8 cellular contexts compared by ENCODE assay signal in the genomic region with DNA sequence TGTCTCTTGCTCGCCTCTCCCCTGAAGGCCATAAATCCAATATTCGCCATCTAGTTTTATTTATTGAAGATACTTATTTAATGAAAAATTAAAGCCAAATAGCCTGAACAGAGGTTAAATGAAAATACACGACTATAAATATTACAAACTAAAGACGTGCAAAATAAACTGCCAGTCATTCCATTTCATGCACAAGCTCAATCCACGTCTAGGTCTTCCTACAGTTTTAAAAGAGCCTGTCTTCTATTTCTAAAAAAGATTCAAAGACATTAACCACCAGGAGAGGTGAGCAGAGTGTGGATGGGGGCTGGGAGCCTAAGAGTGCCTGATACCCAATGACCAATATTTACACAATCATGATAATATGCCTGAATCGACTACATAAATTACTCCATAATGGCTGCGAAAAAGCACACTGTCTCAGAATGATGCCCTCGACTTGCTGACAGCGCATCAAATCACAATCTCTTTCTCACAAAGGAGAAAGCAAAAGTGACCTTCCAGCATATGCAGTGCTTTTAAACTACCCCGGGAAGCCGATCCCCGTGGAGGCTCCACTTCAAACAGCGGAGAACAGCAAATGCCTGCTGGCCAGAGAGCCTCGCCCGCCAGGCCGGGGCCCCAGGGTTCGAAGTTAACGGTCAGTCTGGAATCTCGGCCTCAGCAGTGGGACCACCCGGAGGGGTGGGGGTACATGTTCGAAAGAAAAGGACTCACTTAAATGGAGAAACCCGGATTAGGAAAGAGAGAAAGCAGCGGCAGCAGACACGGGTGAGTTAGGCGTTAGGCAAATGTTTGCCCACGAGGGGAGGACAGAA. TPM values are rescaled to one million over a fixed set of nuclear protein-coding genes. Genes with fewer than 3 reads are reported as not detected.
A peak's percentile ranks its signal among the peaks of the same experiment; 100 is the strongest.
DNase-seq lines count a peak whose midpoint lies in the region.

No MANE protein-coding gene starts in this region.

- H3K4me3 ChIP-seq in skeletal muscle satellite cell (ENCODE audit: low read length) = peak overlapping the region; percentile 97

- H3K9me3 ChIP-seq in skeletal muscle satellite cell (replicated peaks; ENCODE audit: low read length) = no peaks in the 10 kb centered on the region

- H3K27me3 ChIP-seq in skeletal muscle satellite cell (ENCODE audit: control insufficient read depth, insufficient read depth, low read length) = no peaks in the 10 kb centered on the region

- DNase-seq in activated CD4-positive, CD25-positive, alpha-beta regulatory T cell treated with anti-CD3 and anti-CD28 coated beads, Interleukin-2, amount 50 U/mL, for 72 hours = peak; percentile 39
- no peak for DNase-seq in activated CD4-positive, CD25-positive, alpha-beta regulatory T cell (lab: John Stamatoyannopoulos, UW)
- DNase-seq in NCI-H2227 treated with DMSO at 0.1 percent for 48 hours (lab: John Stamatoyannopoulos, UW) (peak; percentile 24), astrocyte of the hippocampus (ENCODE audit: low read depth, low spot score) (peak; percentile 59), iPS-NIHi7 (ENCODE audit: extremely low spot score) (peak; percentile 45), NCI-H1930 (lab: John Stamatoyannopoulos, UW) (no peak), NCI-H2171 (lab: John Stamatoyannopoulos, UW) (no peak)

- peaks cover 19% of the 10 kb centered on the region for H3K4me1 ChIP-seq in skeletal muscle satellite cell (ENCODE audit: control insufficient read depth, insufficient read depth, low read length)

- peak overlapping the region; percentile 94 for H3K9ac ChIP-seq in skeletal muscle satellite cell (ENCODE audit: low read depth, low read length)

- peaks cover 12% of the 10 kb centered on the region for H3K36me3 ChIP-seq in skeletal muscle satellite cell (ENCODE audit: insufficient read depth, low read length)

- peak overlapping the region; percentile 81 for H3K4me2 ChIP-seq in skeletal muscle satellite cell (ENCODE audit: low read length)

RNA-seq across cellular contexts. Expression of gene FCHSD2, which starts 1.7 kb away (rescaled TPM):
- 7.9 and 9.0 TPM in 2 replicates for total RNA-seq in skeletal muscle satellite cell (2012; rRNA removed)

Comparison
In these comparisons a context has a peak if more than half of its experiments do, and no peak if none do; other contexts are left out.
1. DNase-seq: peak in activated CD4-positive, CD25-positive, alpha-beta regulatory T cell treated with anti-CD3 and anti-CD28 coated beads, Interleukin-2, amount 50 U/mL, for 72 hours (single experiment), NCI-H2227 treated with DMSO at 0.1 percent for 48 hours (single experiment), astrocyte of the hippocampus (single experiment) and iPS-NIHi7 (single experiment); none in activated CD4-positive, CD25-positive, alpha-beta regulatory T cell (0 of 4), NCI-H1930 (0 of 2) and NCI-H2171 (single experiment).